In genomic region chr17:51640108-51640622, GRCh38 we compare ENCODE assay signal across 10 cellular contexts.
DNase-seq lines count a peak whose midpoint lies in the region; ATAC-seq and TF ChIP-seq lines count a peak whose summit lies in the region.
"Had no signal": no experiment of that assay in that cellular context is flagged by ENCODE, and none has a peak within 500 bp of the region (broad histone marks: within the 10 kb centered on the region; RNA-seq: fewer than 3 reads in every experiment).

No MANE protein-coding gene starts in this region.

- no peaks in the 10 kb centered on the region for H3K9me3 ChIP-seq in HUES48 (ENCODE audit: control insufficient read depth, insufficient read depth, low read length)
- H3K9me3 ChIP-seq: ascending aorta, SJCRH30 had no signal

- H3K27me3 Mint-ChIP-seq in activated CD4-positive, alpha-beta T cell treated with anti-CD3 and anti-CD28 coated beads, Interleukin-2, amount 10 ng/mL, durations not matched to agents 7 days and 5 days, result peaks cover 9% of the 10 kb centered on the region
- H3K27me3 Mint-ChIP-seq in nephron progenitor cell (ENCODE audit: low read depth, poor library complexity), result peaks cover 14% of the 10 kb centered on the region

- H3K4me1 Mint-ChIP-seq in activated CD4-positive, alpha-beta T cell treated with anti-CD3 and anti-CD28 coated beads, Interleukin-2, amount 10 ng/mL, durations not matched to agents 7 days and 5 days, result no peaks in the 10 kb centered on the region
- no peaks in the 10 kb centered on the region for H3K4me1 Mint-ChIP-seq in nephron progenitor cell

- H3K27ac Mint-ChIP-seq in activated CD4-positive, alpha-beta T cell treated with anti-CD3 and anti-CD28 coated beads, Interleukin-2, amount 10 ng/mL, durations not matched to agents 7 days and 5 days, result no peak overlapping the region
- H3K27ac Mint-ChIP-seq in nephron progenitor cell, result peak overlapping the region; percentile 52

- ATAC-seq in HG02852 (IDR thresholded peaks at IDR 0.05; ENCODE audit: unreplicated experiment), result no peak

- H3K4me3 ChIP-seq in HUES48 (ENCODE audit: low read depth, low read length), result no peak overlapping the region
- H3K4me3 ChIP-seq: ascending aorta, SJCRH30 had no signal

- H3K27ac ChIP-seq in HUES48 (ENCODE audit: low read depth, low read length), result peak overlapping the region; percentile 87
- H3K27ac ChIP-seq: ascending aorta, SJCRH30 had no signal

- no peaks in the 10 kb centered on the region for H3K36me3 Mint-ChIP-seq in activated CD4-positive, alpha-beta T cell treated with anti-CD3 and anti-CD28 coated beads, Interleukin-2, amount 10 ng/mL, durations not matched to agents 7 days and 5 days (ENCODE audit: low read depth)
- no peaks in the 10 kb centered on the region for H3K36me3 Mint-ChIP-seq in nephron progenitor cell (ENCODE audit: low read depth)

- no peaks in the 10 kb centered on the region for H3K27me3 ChIP-seq in HUES48 (ENCODE audit: control insufficient read depth, insufficient read depth, low read length)
- H3K27me3 ChIP-seq: ascending aorta, SJCRH30 had no signal

- H3K36me3 ChIP-seq in HUES48 (ENCODE audit: control insufficient read depth, insufficient read depth, low read length), result no peaks in the 10 kb centered on the region
- H3K36me3 ChIP-seq: ascending aorta, SJCRH30 had no signal

- peak; percentile 40 for TF ChIP-seq CTCF in nephron progenitor cell (IDR thresholded peaks at IDR 0.05)

- H3K9me3 Mint-ChIP-seq in activated CD4-positive, alpha-beta T cell treated with anti-CD3 and anti-CD28 coated beads, Interleukin-2, amount 10 ng/mL, durations not matched to agents 7 days and 5 days, result no peaks in the 10 kb centered on the region
- H3K9me3 Mint-ChIP-seq in nephron progenitor cell, result no peaks in the 10 kb centered on the region

- no peak overlapping the region for H3K4me3 Mint-ChIP-seq in activated CD4-positive, alpha-beta T cell treated with anti-CD3 and anti-CD28 coated beads, Interleukin-2, amount 10 ng/mL, durations not matched to agents 7 days and 5 days
- no peak overlapping the region for H3K4me3 Mint-ChIP-seq in nephron progenitor cell

- CTCF ChIA-PET in activated CD4-positive, alpha-beta T cell treated with anti-CD3 and anti-CD28 coated beads, Interleukin-2, amount 10 ng/mL, durations not matched to agents 7 days and 5 days (lab: Charles Lee), result no interaction called here

- DNase-seq in NCI-H82 (lab: John Stamatoyannopoulos, UW) (peak; percentile 44), NCI-H82 treated with DMSO at 0.1 percent for 48 hours (lab: John Stamatoyannopoulos, UW; ENCODE audit: unreplicated experiment) (no peak), nephron progenitor cell (no peak), NOMO-1 (lab: John Stamatoyannopoulos, UW; ENCODE audit: unreplicated experiment in 2 of 2) (no peak), NCI-H1417 treated with DMSO at 0.1 percent for 48 hours (lab: John Stamatoyannopoulos, UW) (no peak)
- DNase-seq in activated CD4-positive, alpha-beta T cell treated with anti-CD3 and anti-CD28 coated beads, Interleukin-2, amount 10 ng/mL, durations not matched to agents 7 days and 5 days, result peak; percentile 25

- H3K4me1 ChIP-seq in HUES48 (ENCODE audit: control insufficient read depth, insufficient read depth, low read length), result peaks cover 13% of the 10 kb centered on the region
- H3K4me1 ChIP-seq: ascending aorta, SJCRH30 had no signal

- POLR2A ChIA-PET in activated CD4-positive, alpha-beta T cell treated with anti-CD3 and anti-CD28 coated beads, Interleukin-2, amount 10 ng/mL, durations not matched to agents 7 days and 5 days (lab: Charles Lee), result no interaction called here

- H3K9ac ChIP-seq in HUES48 (ENCODE audit: low read depth, low read length), result no peak overlapping the region; the same call in 1 of the 2 replicates

Comparison
In these comparisons a context has a peak if more than half of its experiments do, and no peak if none do; other contexts are left out.
1. DNase-seq: peak in NCI-H82 (single experiment) and activated CD4-positive, alpha-beta T cell treated with anti-CD3 and anti-CD28 coated beads, Interleukin-2, amount 10 ng/mL, durations not matched to agents 7 days and 5 days (single experiment); none in NCI-H82 treated with DMSO at 0.1 percent for 48 hours (single experiment), nephron progenitor cell (single experiment), NOMO-1 (0 of 2) and NCI-H1417 treated with DMSO at 0.1 percent for 48 hours (single experiment).